In the genomic region with DNA sequence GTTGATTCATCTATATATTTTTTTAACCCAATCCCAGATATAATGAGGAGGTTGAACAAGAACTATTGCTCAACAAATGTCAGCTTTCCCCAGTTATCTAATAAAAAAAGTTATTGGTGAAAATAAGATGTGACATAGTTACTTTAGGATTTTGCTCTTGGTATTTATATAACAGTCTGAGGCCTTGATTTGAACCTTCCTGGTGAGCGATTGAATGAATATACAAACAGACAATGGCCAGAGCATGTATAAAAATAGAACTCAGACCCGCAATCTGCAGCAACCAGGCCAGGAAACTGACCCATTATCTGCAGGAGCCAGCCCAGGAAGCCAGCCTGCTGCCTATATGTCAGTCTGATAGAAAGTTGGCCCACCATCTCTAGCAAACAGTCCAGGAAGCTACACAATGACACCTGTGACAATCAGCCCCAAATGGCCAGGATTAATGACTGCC, we compare ENCODE assay signal across 1 cellular context.
TF ChIP-seq lines count a peak whose summit lies in the region.

No MANE protein-coding gene starts in this region.

TF ChIP-seq in K562, 482 proteins besides CTCF, POLR2A, EP300 and RAD21 (continued from another document):
- TF ChIP-seq, protein P1, sequence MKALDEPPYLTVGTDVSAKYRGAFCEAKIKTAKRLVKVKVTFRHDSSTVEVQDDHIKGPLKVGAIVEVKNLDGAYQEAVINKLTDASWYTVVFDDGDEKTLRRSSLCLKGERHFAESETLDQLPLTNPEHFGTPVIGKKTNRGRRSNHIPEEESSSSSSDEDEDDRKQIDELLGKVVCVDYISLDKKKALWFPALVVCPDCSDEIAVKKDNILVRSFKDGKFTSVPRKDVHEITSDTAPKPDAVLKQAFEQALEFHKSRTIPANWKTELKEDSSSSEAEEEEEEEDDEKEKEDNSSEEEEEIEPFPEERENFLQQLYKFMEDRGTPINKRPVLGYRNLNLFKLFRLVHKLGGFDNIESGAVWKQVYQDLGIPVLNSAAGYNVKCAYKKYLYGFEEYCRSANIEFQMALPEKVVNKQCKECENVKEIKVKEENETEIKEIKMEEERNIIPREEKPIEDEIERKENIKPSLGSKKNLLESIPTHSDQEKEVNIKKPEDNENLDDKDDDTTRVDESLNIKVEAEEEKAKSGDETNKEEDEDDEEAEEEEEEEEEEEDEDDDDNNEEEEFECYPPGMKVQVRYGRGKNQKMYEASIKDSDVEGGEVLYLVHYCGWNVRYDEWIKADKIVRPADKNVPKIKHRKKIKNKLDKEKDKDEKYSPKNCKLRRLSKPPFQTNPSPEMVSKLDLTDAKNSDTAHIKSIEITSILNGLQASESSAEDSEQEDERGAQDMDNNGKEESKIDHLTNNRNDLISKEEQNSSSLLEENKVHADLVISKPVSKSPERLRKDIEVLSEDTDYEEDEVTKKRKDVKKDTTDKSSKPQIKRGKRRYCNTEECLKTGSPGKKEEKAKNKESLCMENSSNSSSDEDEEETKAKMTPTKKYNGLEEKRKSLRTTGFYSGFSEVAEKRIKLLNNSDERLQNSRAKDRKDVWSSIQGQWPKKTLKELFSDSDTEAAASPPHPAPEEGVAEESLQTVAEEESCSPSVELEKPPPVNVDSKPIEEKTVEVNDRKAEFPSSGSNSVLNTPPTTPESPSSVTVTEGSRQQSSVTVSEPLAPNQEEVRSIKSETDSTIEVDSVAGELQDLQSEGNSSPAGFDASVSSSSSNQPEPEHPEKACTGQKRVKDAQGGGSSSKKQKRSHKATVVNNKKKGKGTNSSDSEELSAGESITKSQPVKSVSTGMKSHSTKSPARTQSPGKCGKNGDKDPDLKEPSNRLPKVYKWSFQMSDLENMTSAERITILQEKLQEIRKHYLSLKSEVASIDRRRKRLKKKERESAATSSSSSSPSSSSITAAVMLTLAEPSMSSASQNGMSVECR (CRISPR knock-in tag; IDR thresholded peaks at IDR 0.05) = no peak
- TF ChIP-seq, protein P2, sequence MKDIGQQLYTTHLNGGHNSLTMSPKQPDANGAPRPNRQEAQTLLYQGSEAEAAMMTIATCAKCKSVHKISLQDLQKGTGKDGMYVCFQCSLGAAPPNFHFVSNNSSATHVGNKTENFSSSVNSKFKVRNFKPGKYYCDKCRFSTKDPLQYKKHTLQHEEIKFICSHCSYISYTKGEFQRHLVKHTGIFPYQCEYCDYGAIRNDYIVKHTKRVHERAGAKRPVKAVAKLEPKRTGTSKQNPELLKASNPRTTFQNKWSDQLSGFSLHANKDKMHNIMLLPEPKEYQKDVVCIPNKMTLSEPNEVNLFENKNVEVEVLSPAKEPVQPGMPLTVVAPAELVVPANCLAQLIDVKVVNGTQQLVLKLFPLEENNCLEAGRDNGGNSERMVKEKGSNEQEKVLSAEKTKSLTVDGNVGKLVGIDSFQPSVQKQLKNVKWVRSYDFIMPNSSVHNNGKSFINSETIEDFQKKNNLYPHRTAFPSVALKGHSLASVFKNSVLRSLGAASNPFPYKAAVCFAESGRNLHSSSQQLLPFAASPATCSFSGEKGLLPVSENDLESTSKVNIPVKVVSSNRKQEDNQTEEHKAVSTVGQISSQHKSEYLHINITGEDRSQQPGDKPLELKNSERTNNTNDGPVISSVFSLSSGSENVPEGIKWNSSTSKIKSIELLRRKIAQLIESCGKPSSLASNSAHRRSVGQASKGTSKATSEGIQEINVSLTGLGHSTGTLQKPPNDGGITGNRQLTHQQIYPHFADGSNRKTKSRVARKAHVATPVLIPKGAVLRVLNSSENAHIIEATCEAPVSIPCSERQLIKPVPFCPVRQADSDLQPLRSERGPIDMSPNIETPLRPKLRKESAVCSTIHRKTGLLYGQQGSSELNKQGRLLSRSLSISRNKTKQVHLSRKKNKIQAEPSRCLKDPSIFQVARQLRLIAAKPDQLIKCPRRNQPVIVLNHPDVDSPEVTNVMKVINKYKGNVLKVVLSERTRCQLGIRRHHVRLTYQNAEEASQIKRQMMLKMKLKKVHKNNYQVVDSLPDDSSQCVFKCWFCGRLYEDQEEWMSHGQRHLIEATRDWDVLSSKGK (CRISPR knock-in tag; IDR thresholded peaks at IDR 0.05) = no peak
- TF ChIP-seq MBD2 (IDR thresholded peaks at IDR 0.05; ENCODE audit: borderline replicate concordance, low read depth) = no peak
